ENCODE assay signal across 1 cellular context in the genomic region with DNA sequence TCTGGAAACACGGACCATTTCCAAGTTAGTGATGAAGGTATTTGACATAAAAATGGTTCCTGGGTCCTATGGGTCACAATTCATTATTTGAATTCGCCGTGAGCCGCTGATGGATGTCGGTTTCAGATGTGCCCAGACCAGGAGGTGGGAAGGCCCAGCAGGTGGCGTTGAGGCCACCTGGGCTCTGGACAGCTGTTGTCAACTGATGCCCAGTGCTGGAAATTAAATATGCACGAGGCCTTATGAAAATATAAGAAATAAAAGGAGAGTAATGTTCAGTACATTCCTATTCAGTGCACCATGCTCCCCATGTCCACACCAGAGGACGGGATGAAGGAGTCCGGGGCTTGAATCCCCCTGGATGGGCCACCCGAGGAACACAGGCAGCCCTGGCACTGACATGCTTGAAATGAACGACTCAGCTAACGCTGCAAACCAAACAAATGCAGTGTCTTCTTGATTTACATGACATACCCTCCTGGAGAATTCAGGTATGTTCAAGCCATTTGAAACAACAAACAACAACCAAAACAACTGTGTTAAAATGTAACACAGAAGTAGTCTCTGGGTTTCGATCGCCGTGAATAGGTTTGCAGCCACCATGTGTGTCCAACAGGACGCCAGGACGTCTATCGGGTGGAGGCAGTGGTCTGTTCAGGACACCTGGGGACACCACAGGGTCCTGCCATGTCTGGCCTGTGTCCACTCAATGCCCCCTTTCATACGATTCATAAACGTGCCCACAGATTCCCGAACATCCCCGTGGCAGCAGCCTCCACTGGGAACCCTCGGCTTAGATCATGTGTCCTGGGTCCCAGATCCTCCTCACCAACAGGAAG.
TF ChIP-seq lines count a peak whose summit lies in the region.

No MANE protein-coding gene starts in this region.

TF ChIP-seq in endothelial cell of umbilical vein, 7 proteins besides CTCF, POLR2A, EP300 and RAD21 (continued from another document):
- TF ChIP-seq JUN (IDR thresholded peaks at IDR 0.05; ENCODE audit: borderline replicate concordance, insufficient read depth, insufficient read length, low read depth) (no peak), GATA2 (IDR thresholded peaks at IDR 0.05; ENCODE audit: insufficient read depth, insufficient read length, low read depth, low read length) (peak; percentile 38), MYC (IDR thresholded peaks at IDR 0.05; ENCODE audit: low read depth, low read length) (no peak)
TF ChIP-seq in endothelial cell of umbilical vein: peak in this region for 1.
